ENCODE assay signal across 19 cellular contexts in genomic region chr2:219183151-219183757, GRCh38. TPM values are rescaled to one million over a fixed set of nuclear protein-coding genes. Genes with fewer than 3 reads are reported as not detected.
DNase-seq lines count a peak whose midpoint lies in the region; ATAC-seq and TF ChIP-seq lines count a peak whose summit lies in the region.
"Had no signal": no experiment of that assay in that cellular context is flagged by ENCODE, and none has a peak within 500 bp of the region (broad histone marks: within the 10 kb centered on the region; RNA-seq: fewer than 3 reads in every experiment).

No MANE protein-coding gene starts in this region.

- no peak overlapping the region for H3K27ac ChIP-seq in CD4-positive, alpha-beta memory T cell (ENCODE audit: low read depth, low read length)
- no peak overlapping the region for H3K27ac ChIP-seq in caudate nucleus (ENCODE audit: low read depth, low read length)
- H3K27ac ChIP-seq: ascending aorta, ovary, right lobe of liver had no signal

- TF ChIP-seq CTCF in Loucy (conservative IDR thresholded peaks at IDR 0.05; ENCODE audit: low read length) (no peak), brain (conservative IDR thresholded peaks at IDR 0.05) (no peak), natural killer cell (IDR thresholded peaks at IDR 0.05) (no peak), GM10266 (IDR thresholded peaks at IDR 0.05; ENCODE audit: control insufficient read depth, insufficient read depth, low read depth, missing control alignments) (no peak)

- peaks cover 26 to 54% (median 36%) of the 10 kb centered on the region in 4 donors for H3K4me1 Mint-ChIP-seq in CD4-positive, alpha-beta memory T cell
- H3K4me1 Mint-ChIP-seq in brain (peaks cover 14% of the 10 kb centered on the region), natural killer cell (peaks cover 19 to 39% of the 10 kb centered on the region in 2 donors)

- peak overlapping the region; percentile 31 to 89 (median 70) for H3K27ac Mint-ChIP-seq in CD4-positive, alpha-beta memory T cell
- H3K27ac Mint-ChIP-seq in brain: peak overlapping the region in 3 of 5 experiments; percentile 0 to 36 (median 16)
- H3K27ac Mint-ChIP-seq in natural killer cell: peak overlapping the region; percentile 47 to 70

- H4K20me1 ChIP-seq in Loucy (ENCODE audit: insufficient read depth, low read length, poor library complexity, severe bottlenecking): peaks cover 20% of the 10 kb centered on the region

- POLR2A ChIA-PET in CD4-positive, alpha-beta memory T cell (lab: Charles Lee; ENCODE audit: partially characterized antibody): interaction anchor here (1.2 to 5.3 kb wide), 3 partner anchors 23 to 66 kb away, joined by 4 to 44 read pairs (median 5); partner anchors contain the start of gene ZFAND2B

- H3F3A ChIP-seq in Loucy (ENCODE audit: low read depth): no peaks in the 10 kb centered on the region

- ATAC-seq in natural killer cell: no peak
- ATAC-seq: left lung, right lobe of liver had no signal

- H3K27me3 Mint-ChIP-seq in CD4-positive, alpha-beta memory T cell: no peaks in the 10 kb centered on the region
- H3K27me3 Mint-ChIP-seq in brain: no peaks in the 10 kb centered on the region
- no peaks in the 10 kb centered on the region for H3K27me3 Mint-ChIP-seq in natural killer cell (ENCODE audit: low read depth in 2 of 2)

- no peaks in the 10 kb centered on the region for H3K9me3 ChIP-seq in CD4-positive, alpha-beta memory T cell (ENCODE audit: control insufficient read depth in 1 of 2, low read length in 2 of 2)
- no peaks in the 10 kb centered on the region for H3K9me3 ChIP-seq in Loucy (ENCODE audit: insufficient read depth, low read depth, low read length)
- H3K9me3 ChIP-seq: ascending aorta, left lung, ovary, right lobe of liver had no signal

- H3K36me3 ChIP-seq in CD4-positive, alpha-beta memory T cell (ENCODE audit: insufficient read depth, low read length): peaks cover 50% of the 10 kb centered on the region
- peaks cover 41% of the 10 kb centered on the region; the same call in 1 of the 2 replicates for H3K36me3 ChIP-seq in Loucy (ENCODE audit: insufficient read depth, low read length)
- H3K36me3 ChIP-seq: ovary had no signal

- CTCF ChIA-PET in CD4-positive, alpha-beta memory T cell (lab: Charles Lee; ENCODE audit: partially characterized antibody): interaction anchor here (1.0 to 5.6 kb wide), 5 partner anchors 10 to 112 kb away, joined by 3 to 22 read pairs (median 3); partner anchors contain the start of gene SLC23A3

- H3K79me2 ChIP-seq in Loucy (ENCODE audit: insufficient read depth, low read length): peaks cover 37% of the 10 kb centered on the region

- peaks cover 32 to 57% of the 10 kb centered on the region in 2 donors for H3K36me3 Mint-ChIP-seq in CD4-positive, alpha-beta memory T cell
- H3K36me3 Mint-ChIP-seq in brain (peaks cover 30% of the 10 kb centered on the region), natural killer cell (no peaks in the 10 kb centered on the region)

- no peak for DNase-seq in CD4-positive, alpha-beta memory T cell
- DNase-seq in natural killer cell: no peak
- DNase-seq in GM10266 (ENCODE audit: extremely low spot score): no peak
- DNase-seq in midbrain (lab: John Stamatoyannopoulos, UW): no peak
- no peak for DNase-seq in stimulated activated CD4-positive, alpha-beta T cell treated with anti-CD3 and anti-CD28 coated beads, Interleukin-12 subunit alpha, Interleukin-12 subunit beta, amount 100 ng/mL, for 4 hours
- DNase-seq in caudate nucleus (lab: John Stamatoyannopoulos, UW): no peak
- DNase-seq: activated effector memory CD4-positive, alpha-beta T cell treated with Interleukin-2 at 50 U/mL for 16 hours; COR-L47; GOT3; left lung; NCI-H1105; NCI-H510A; stimulated activated naive CD4-positive, alpha-beta T cell; trophoblast cell had no signal

- H3K4me3 Mint-ChIP-seq in CD4-positive, alpha-beta memory T cell: no peak overlapping the region
- peak overlapping the region in 1 of 5 experiments; percentile 86 for H3K4me3 Mint-ChIP-seq in brain
- H3K4me3 Mint-ChIP-seq in natural killer cell: no peak overlapping the region

- no peaks in the 10 kb centered on the region for H3K9me3 Mint-ChIP-seq in CD4-positive, alpha-beta memory T cell
- H3K9me3 Mint-ChIP-seq in brain (no peaks in the 10 kb centered on the region), natural killer cell (no peaks in the 10 kb centered on the region)

- H3K4me3 ChIP-seq in CD4-positive, alpha-beta memory T cell (ENCODE audit: low read length in 2 of 2): no peak overlapping the region
- H3K4me3 ChIP-seq in Loucy (ENCODE audit: low read length, poor library complexity, severe bottlenecking): no peak overlapping the region
- H3K4me3 ChIP-seq: ascending aorta, left lung, ovary, right lobe of liver had no signal

- H2AFZ ChIP-seq in Loucy (ENCODE audit: low read length): no peak overlapping the region

- intact Hi-C loops in CD4-positive, alpha-beta memory T cell (cut with micrococcal nuclease): no loop called here
- intact Hi-C loops in natural killer cell (cut with micrococcal nuclease): no loop called here

- no peaks in the 10 kb centered on the region for H3K9me2 ChIP-seq in Loucy (replicated peaks; ENCODE audit: low read depth, low read length)

- H3K27me3 ChIP-seq in CD4-positive, alpha-beta memory T cell (ENCODE audit: insufficient read depth, low read length): no peaks in the 10 kb centered on the region
- no peaks in the 10 kb centered on the region for H3K27me3 ChIP-seq in Loucy (ENCODE audit: insufficient read depth, low read length, poor library complexity, severe bottlenecking)
- H3K27me3 ChIP-seq: ascending aorta, left lung, ovary, right lobe of liver had no signal

- peaks cover 45% of the 10 kb centered on the region for H3K4me1 ChIP-seq in CD4-positive, alpha-beta memory T cell (ENCODE audit: insufficient read depth, low read length)
- peaks cover 29% of the 10 kb centered on the region for H3K4me1 ChIP-seq in Loucy (ENCODE audit: insufficient read depth, low read length, poor library complexity, severe bottlenecking)

- H3K9ac ChIP-seq in Loucy (ENCODE audit: low read depth, low read length, poor library complexity, severe bottlenecking): no peak overlapping the region

- peak overlapping the region; percentile 21 for H3K4me2 ChIP-seq in Loucy (ENCODE audit: low read depth, low read length, poor library complexity, severe bottlenecking)

RNA-seq across cellular contexts. Expression of gene RETREG2, which starts 5.2 kb away (rescaled TPM):
- 100 to 1,000 TPM; 123 to 128 TPM for total RNA-seq in CD4-positive, alpha-beta memory T cell
- polyA plus RNA-seq in CD4-positive, alpha-beta memory T cell: 10 to 100 TPM; 76.5 to 82.2 TPM
- polyA plus RNA-seq in brain (ENCODE audit: insufficient read depth, low read depth, low replicate concordance): 161 TPM
- 10 to 100 TPM; 77.0 to 81.9 (median 79.0) TPM for total RNA-seq in natural killer cell

RNA-seq across cellular contexts. Expression of gene CNPPD1, which starts 6.5 kb away (rescaled TPM):
- 10 to 100 TPM; 79.3 to 83.3 TPM for total RNA-seq in CD4-positive, alpha-beta memory T cell
- 10 to 100 TPM; 76.5 to 82.2 TPM for polyA plus RNA-seq in CD4-positive, alpha-beta memory T cell
- 68.9 TPM for polyA plus RNA-seq in brain (ENCODE audit: insufficient read depth, low read depth, low replicate concordance)
- 10 to 100 TPM; 64.4 to 72.4 (median 64.8) TPM for total RNA-seq in natural killer cell

RNA-seq across cellular contexts. Expression of gene SLC23A3, which starts 13.4 kb away (rescaled TPM):
- total RNA-seq in CD4-positive, alpha-beta memory T cell: 10 to 100 TPM; 11.8 to 12.1 TPM
- not detected for polyA plus RNA-seq in CD4-positive, alpha-beta memory T cell
- not detected for polyA plus RNA-seq in brain (ENCODE audit: insufficient read depth, low read depth, low replicate concordance)
- total RNA-seq in natural killer cell: 1 to 10 TPM in 1 of 3 donors, under 1 TPM in 2; 0.48 to 1.1 (median 0.89) TPM

RNA-seq across cellular contexts. Expression of gene NHEJ1, which starts 22.6 kb away (rescaled TPM):
- total RNA-seq in CD4-positive, alpha-beta memory T cell: 10 to 100 TPM; 14.1 to 15.5 TPM
- 10 to 100 TPM; 25.5 to 27.5 TPM for polyA plus RNA-seq in CD4-positive, alpha-beta memory T cell
- polyA plus RNA-seq in brain (ENCODE audit: insufficient read depth, low read depth, low replicate concordance): 12.0 TPM
- 10 to 100 TPM in 2 of 3 donors, 1 to 10 TPM in 1; 9.9 to 12.7 (median 11.0) TPM for total RNA-seq in natural killer cell

RNA-seq across cellular contexts. Expression of gene ZFAND2B, which starts 23.3 kb away (rescaled TPM):
- 10 to 100 TPM; 73.3 to 79.8 TPM for total RNA-seq in CD4-positive, alpha-beta memory T cell
- polyA plus RNA-seq in CD4-positive, alpha-beta memory T cell: 10 to 100 TPM; 76.3 to 81.5 TPM
- polyA plus RNA-seq in brain (ENCODE audit: insufficient read depth, low read depth, low replicate concordance): 40.3 TPM
- total RNA-seq in natural killer cell: 10 to 100 TPM; 67.6 to 84.0 (median 83.4) TPM

Comparison
In these comparisons a context has a peak if more than half of its experiments do, and no peak if none do; other contexts are left out.
1. H3K27ac Mint-ChIP-seq: peak in every context shown above with its lines; median percentile 70 in CD4-positive, alpha-beta memory T cell; 58 in natural killer cell; 16 in brain.
2. RNA of gene SLC23A3, which starts 13.4 kb away (total RNA-seq): 11.8 to 12.1 TPM in CD4-positive, alpha-beta memory T cell; 0.48 to 1.1 TPM in natural killer cell; every median in the first group is over 4 times any median in the second.